20 cellular contexts compared by ENCODE assay signal in genomic region chr12:1603621-1604020, GRCh38. TPM values are rescaled to one million over a fixed set of nuclear protein-coding genes. Genes with fewer than 3 reads are reported as not detected.
DNase-seq lines count a peak whose midpoint lies in the region; ATAC-seq and TF ChIP-seq lines count a peak whose summit lies in the region.
"Had no signal": no experiment of that assay in that cellular context is flagged by ENCODE, and none has a peak within 500 bp of the region (broad histone marks: within the 10 kb centered on the region; RNA-seq: fewer than 3 reads in every experiment).

No MANE protein-coding gene starts in this region.

- H3K4me3 Mint-ChIP-seq in effector memory CD8-positive, alpha-beta T cell = no peak overlapping the region
- H3K4me3 Mint-ChIP-seq in naive thymus-derived CD4-positive, alpha-beta T cell = no peak overlapping the region
- H3K4me3 Mint-ChIP-seq: CD14-positive monocyte, GM23338 had no signal

- no peaks in the 10 kb centered on the region for H3K9me2 ChIP-seq in GM23248 (ENCODE audit: insufficient read depth)
- H3K9me2 ChIP-seq: SK-N-SH had no signal

- peak overlapping the region; percentile 83 to 92 for H3K27ac Mint-ChIP-seq in effector memory CD8-positive, alpha-beta T cell
- peak overlapping the region in 7 of 9 donors; percentile 92 to 100 (median 96) for H3K27ac Mint-ChIP-seq in naive thymus-derived CD4-positive, alpha-beta T cell
- H3K27ac Mint-ChIP-seq: CD14-positive monocyte, GM23338 had no signal

- no peak for TF ChIP-seq EP300 in transverse colon (IDR thresholded peaks at IDR 0.05; ENCODE audit: low read depth)

- H3K9me3 ChIP-seq in GM23248 (ENCODE audit: low read depth) (no peaks in the 10 kb centered on the region), Panc1 (ENCODE audit: control insufficient read depth, insufficient read depth, low read depth, low read length) (no peaks in the 10 kb centered on the region), transverse colon (no peaks in the 10 kb centered on the region)
- no peaks in the 10 kb centered on the region for H3K9me3 ChIP-seq in naive thymus-derived CD4-positive, alpha-beta T cell (ENCODE audit: control insufficient read depth in 2 of 3, low read length in 3 of 3)
- H3K9me3 ChIP-seq: MG63, SK-N-SH had no signal

- TF ChIP-seq CTCF in Panc1 (IDR thresholded peaks at IDR 0.05) (no peak), transverse colon (IDR thresholded peaks at IDR 0.05) (no peak)

- H3K36me3 ChIP-seq in GM23248 (ENCODE audit: low read depth) (no peaks in the 10 kb centered on the region), Panc1 (ENCODE audit: control insufficient read depth, insufficient read depth, low read length) (no peaks in the 10 kb centered on the region), transverse colon (no peaks in the 10 kb centered on the region)
- H3K36me3 ChIP-seq in naive thymus-derived CD4-positive, alpha-beta T cell (ENCODE audit: control insufficient read depth in 2 of 3, insufficient read depth in 3 of 3, low read length in 3 of 3) = no peaks in the 10 kb centered on the region

- intact Hi-C loops in Panc1 (cut with micrococcal nuclease; ENCODE audit: unreplicated experiment) = no loop called here
- intact Hi-C loops in naive thymus-derived CD4-positive, alpha-beta T cell (cut with micrococcal nuclease) = loop anchor here (2.0 to 10.0 kb wide), 2 partner anchors 399 kb away; no protein-coding TSS in a partner anchor
- intact Hi-C loops in transverse colon (cut with DNase I; ENCODE audit: low total_unique reads) = no loop called here

- peaks cover 23 to 26% of the 10 kb centered on the region in 2 donors for H3K4me1 Mint-ChIP-seq in effector memory CD8-positive, alpha-beta T cell (ENCODE audit: low read depth in 2 of 2)
- H3K4me1 Mint-ChIP-seq in naive thymus-derived CD4-positive, alpha-beta T cell = peaks cover 20 to 44% (median 38%) of the 10 kb centered on the region in 7 donors

- no peak for TF ChIP-seq POLR2A in transverse colon (IDR thresholded peaks at IDR 0.05)

- peaks cover 85% of the 10 kb centered on the region for H3K79me2 ChIP-seq in GM23248 (ENCODE audit: insufficient read depth)

- H4K20me1 ChIP-seq in GM23248 (ENCODE audit: insufficient read depth) = no peaks in the 10 kb centered on the region

- H3F3A ChIP-seq in GM23248 (ENCODE audit: insufficient read depth) = peaks cover 78% of the 10 kb centered on the region

- in situ Hi-C loops in GM23248 (cut with MboI) (no loop called here), Panc1 (cut with HindIII; ENCODE audit: low pct_unique_long_range_greater_than_20kb, low sequenced_read_pairs) (no loop called here), transverse colon (cut with MboI; ENCODE audit: low pct_ligation_motif_present in 1 of 4, low pct_unique_long_range_greater_than_20kb in 1 of 4, low sequenced_read_pairs in 3 of 4) (loop anchor here in 1 of 4 donors (10.0 kb wide), 1 partner anchor 489 kb away; no protein-coding TSS in a partner anchor)

- no peak overlapping the region for H3K4me3 ChIP-seq in GM23248
- H3K4me3 ChIP-seq in Panc1 (ENCODE audit: low read depth in 2 of 2, low read length in 2 of 2) = no peak overlapping the region
- H3K4me3 ChIP-seq in naive thymus-derived CD4-positive, alpha-beta T cell (ENCODE audit: low read length) = no peak overlapping the region
- no peak overlapping the region for H3K4me3 ChIP-seq in transverse colon
- H3K4me3 ChIP-seq: GM23338, MG63 had no signal

- H3K4me1 ChIP-seq in GM23248 (ENCODE audit: insufficient read depth) = peaks cover 64% of the 10 kb centered on the region
- peaks cover 33% of the 10 kb centered on the region for H3K4me1 ChIP-seq in Panc1 (ENCODE audit: control insufficient read depth, insufficient read depth, low read length)
- H3K4me1 ChIP-seq in naive thymus-derived CD4-positive, alpha-beta T cell (ENCODE audit: control insufficient read depth in 2 of 2, insufficient read depth in 2 of 2, low read length in 2 of 2) = peaks cover 13 to 15% of the 10 kb centered on the region in 2 donors
- peaks cover 13 to 48% (median 20%) of the 10 kb centered on the region in 4 donors for H3K4me1 ChIP-seq in transverse colon

- no peaks in the 10 kb centered on the region for H3K9me3 Mint-ChIP-seq in effector memory CD8-positive, alpha-beta T cell
- H3K9me3 Mint-ChIP-seq in naive thymus-derived CD4-positive, alpha-beta T cell = no peaks in the 10 kb centered on the region
- H3K9me3 Mint-ChIP-seq: CD14-positive monocyte, GM23338 had no signal

- no peak overlapping the region for H3K4me2 ChIP-seq in GM23248 (ENCODE audit: unreplicated experiment)
- H3K4me2 ChIP-seq: GM23338, SK-N-SH had no signal

- H3K9ac ChIP-seq in GM23248 = 0 out of 2 replicates have a peak overlapping the region, but pooled peaks have one; percentile 11
- H3K9ac ChIP-seq: SK-N-SH had no signal

- POLR2A ChIA-PET in Panc1 (lab: Charles Lee) = interaction anchor here (0.6 to 0.7 kb wide), 2 partner anchors 16 to 286 kb away, joined by 7 read pairs; no protein-coding TSS in a partner anchor
- POLR2A ChIA-PET in naive thymus-derived CD4-positive, alpha-beta T cell (lab: Charles Lee) = interaction anchor here (0.9 to 4.1 kb wide), 5 partner anchors 10 to 487 kb away, joined by 3 to 82 read pairs (median 6); partner anchors contain the start of gene FBXL14

- ATAC-seq in Panc1 = no peak
- ATAC-seq in effector memory CD8-positive, alpha-beta T cell (replicated peaks) = no peak
- ATAC-seq in naive thymus-derived CD4-positive, alpha-beta T cell = no peak
- ATAC-seq: GM23338 had no signal

- H3K36me3 Mint-ChIP-seq in effector memory CD8-positive, alpha-beta T cell (ENCODE audit: insufficient read depth) = peaks cover 6% of the 10 kb centered on the region
- peaks cover 0 to 3% (median 0%) of the 10 kb centered on the region in 5 donors for H3K36me3 Mint-ChIP-seq in naive thymus-derived CD4-positive, alpha-beta T cell
- H3K36me3 Mint-ChIP-seq: CD14-positive monocyte had no signal

- CTCF ChIA-PET in Panc1 (lab: Charles Lee) = interaction anchor here (0.5 to 0.9 kb wide), 3 partner anchors 486 to 695 kb away, joined by 3 to 4 read pairs (median 3); no protein-coding TSS in a partner anchor
- CTCF ChIA-PET in naive thymus-derived CD4-positive, alpha-beta T cell (lab: Charles Lee) = interaction anchor here (0.6 to 3.6 kb wide), 9 partner anchors 11 to 1151 kb away, joined by 3 to 39 read pairs (median 4); no protein-coding TSS in a partner anchor

- BruUV-seq in Panc1 (replicated peaks; lab: Mats Ljungman, UMichigan) = no TSS peak

- peaks cover 0 to 8% of the 10 kb centered on the region in 2 donors for H3K27me3 Mint-ChIP-seq in effector memory CD8-positive, alpha-beta T cell
- H3K27me3 Mint-ChIP-seq in naive thymus-derived CD4-positive, alpha-beta T cell = peaks cover 0 to 8% (median 0%) of the 10 kb centered on the region in 5 donors

- H3K27ac ChIP-seq in GM23248 = peak overlapping the region; percentile 50
- H3K27ac ChIP-seq in Panc1 (ENCODE audit: low read length) = peak overlapping the region; percentile 94
- no peak overlapping the region for H3K27ac ChIP-seq in naive thymus-derived CD4-positive, alpha-beta T cell (ENCODE audit: low read depth, low read length)
- no peak overlapping the region for H3K27ac ChIP-seq in transverse colon

- H3K27me3 ChIP-seq in GM23248 (replicated peaks; ENCODE audit: insufficient read depth) (no peaks in the 10 kb centered on the region), Panc1 (ENCODE audit: control insufficient read depth, insufficient read depth, low read length) (no peaks in the 10 kb centered on the region), transverse colon (no peaks in the 10 kb centered on the region)
- H3K27me3 ChIP-seq in naive thymus-derived CD4-positive, alpha-beta T cell (ENCODE audit: control insufficient read depth in 2 of 2, insufficient read depth in 2 of 2, low read length in 2 of 2) = no peaks in the 10 kb centered on the region
- H3K27me3 ChIP-seq: MG63 had no signal

- DNase-seq in GM23248 (peak; percentile 54), Panc1 (ENCODE audit: low read depth, low spot score) (no peak), NCI-H1092 (lab: John Stamatoyannopoulos, UW) (no peak), NCI-H1092 treated with DMSO at 0.1 percent for 48 hours (lab: John Stamatoyannopoulos, UW) (no peak), transverse colon (no peak)
- no peak for DNase-seq in effector memory CD8-positive, alpha-beta T cell
- DNase-seq in naive thymus-derived CD4-positive, alpha-beta T cell = no peak
- no peak for DNase-seq in stimulated activated naive CD4-positive, alpha-beta T cell (lab: John Stamatoyannopoulos, UW)
- DNase-seq: DMS79 treated with DMSO at 0.1 percent for 48 hours, Karpas-422, MG63, NCI-H1105, NCI-H1694, NCI-H2107, NCI-H226, NCI-H524 treated with DMSO at 0.1 percent for 48 hours, SHP77, SK-N-SH had no signal

- no peak overlapping the region for H2AFZ ChIP-seq in GM23248
- H2AFZ ChIP-seq: GM23338 had no signal

- 65 to 76% methylated on average over 6 of the region's 6 CpGs for WGBS in GM23248 (ENCODE audit: low coverage in 1 of 2, low lambda C conversion rate in 2 of 2, missing lambda C conversion rate in 2 of 2), 2 experiments
- 81% methylated on average over 6 of the region's 6 CpGs; no CpG with 5 or more reads in 1 of the 2 donors for WGBS in transverse colon (ENCODE audit: low coverage in 1 of 2), 2 donors

RNA-seq across cellular contexts. Expression of gene FBXL14, which starts 9.2 kb away (rescaled TPM):
- total RNA-seq in GM23248 (2014; rRNA removed; shearing (Covaris generic)) = 3.2 and 9.3 TPM in 2 replicates
- 1.2 and 1.9 TPM in 2 replicates for polyA plus RNA-seq in GM23248 (2016; fragmentation: Nextera tagmentation; extraction: Ambion mirVana)
- total RNA-seq in Panc1 (2021; ENCODE audit: unreplicated experiment) (15.1 TPM), transverse colon (10 to 100 TPM; 15.5 to 44.4 (median 28.0) TPM)
- polyA plus RNA-seq in Panc1 (2012; ENCODE audit: insufficient read length) = 17.2 TPM
- 10 to 100 TPM; 25.6 to 43.8 (median 28.1) TPM for total RNA-seq in naive thymus-derived CD4-positive, alpha-beta T cell
- 10 to 100 TPM; 15.1 to 31.8 TPM for polyA plus RNA-seq in naive thymus-derived CD4-positive, alpha-beta T cell

RNA-seq across cellular contexts. Expression of gene WNT5B, which starts 25.4 kb away (rescaled TPM):
- total RNA-seq in GM23248 (2014; rRNA removed; shearing (Covaris generic)) = 505 and 529 TPM in 2 replicates
- 49.7 and 50.1 TPM in 2 replicates for polyA plus RNA-seq in GM23248 (2016; fragmentation: Nextera tagmentation; extraction: Ambion mirVana)
- total RNA-seq in Panc1 (2021; ENCODE audit: unreplicated experiment) (36.9 TPM), transverse colon (1 to 10 TPM in 2 of 4 donors, under 1 TPM in 1, not detected in 1; 0.80 to 3.5 (median 3.5) TPM)
- polyA plus RNA-seq in Panc1 (2012; ENCODE audit: insufficient read length) = 34.8 TPM
- total RNA-seq in naive thymus-derived CD4-positive, alpha-beta T cell = under 1 TPM in 3 of 5 experiments, not detected in 2; 0.29 to 0.92 (median 0.37) TPM
- polyA plus RNA-seq in naive thymus-derived CD4-positive, alpha-beta T cell = not detected

Comparison
In these comparisons a context has a peak if more than half of its experiments do, and no peak if none do; other contexts are left out.
1. H3K27ac ChIP-seq: peak in GM23248 (single experiment) and Panc1 (single experiment); none in naive thymus-derived CD4-positive, alpha-beta T cell (single experiment) and transverse colon (0 of 4).
2. RNA of gene WNT5B, which starts 25.4 kb away (total RNA-seq): 505 to 529 TPM in GM23248; 36.9 TPM in Panc1 (single experiment), 0.80 to 3.5 TPM in transverse colon and 0.29 to 0.92 TPM in naive thymus-derived CD4-positive, alpha-beta T cell; every median in the first group is over 10 times any median in the second.
3. intact Hi-C loops: an anchor here in naive thymus-derived CD4-positive, alpha-beta T cell (2.0 to 10.0 kb wide); none called in Panc1 and transverse colon.